Comparison of ENCODE assay signal across 24 cellular contexts in genomic region chr3:196145420-196146262, GRCh38.
"Had no signal": no experiment of that assay in that cellular context is flagged by ENCODE, and none has a peak within 500 bp of the region (broad histone marks: within the 10 kb centered on the region; RNA-seq: fewer than 3 reads in every experiment).

No MANE protein-coding gene starts in this region.

- H3K9me3 ChIP-seq: adrenal gland, ascending aorta, esophagus muscularis mucosa, neutrophil, pancreas, psoas muscle, right atrium auricular region, thoracic aorta had no signal

- FAIRE-seq: colon, frontal cortex, pancreas had no signal

- DNase-seq: activated CD4-positive, CD25-positive, alpha-beta regulatory T cell treated with anti-CD3 and anti-CD28 coated beads, Interleukin-2, amount 50 U/mL, for 72 hours; activated gamma-delta T cell treated with Interleukin-2 at 50 U/mL for 16 hours; activated T-cell treated with anti-CD3 and anti-CD28 coated beads, Interleukin-2, amount 50 U/mL, for 1 hour; adrenal gland; caudate nucleus; dorsolateral prefrontal cortex; glutamatergic neuron; hypothalamus; islet precursor cell; left cardiac atrium; pancreas; psoas muscle; spleen; stimulated activated CD4-positive, alpha-beta T cell treated with anti-CD3 and anti-CD28 coated beads, Interleukin-4, amount 100 ng/mL, for 1 hour; stimulated activated naive CD4-positive, alpha-beta T cell treated with Interleukin-2 at 50 U/mL for 16 hours had no signal

- H3K27ac ChIP-seq: adrenal gland, ascending aorta, brain microvascular endothelial cell, dorsolateral prefrontal cortex, esophagus muscularis mucosa, neutrophil, pancreas, psoas muscle, right atrium auricular region, thoracic aorta, VCaP had no signal

- H3K36me3 ChIP-seq: adrenal gland, ascending aorta, brain microvascular endothelial cell, esophagus muscularis mucosa, neutrophil, pancreas, right atrium auricular region, spleen, thoracic aorta had no signal

- ATAC-seq: pancreas, psoas muscle had no signal

- H3K27me3 ChIP-seq: adrenal gland, ascending aorta, brain microvascular endothelial cell, dorsolateral prefrontal cortex, neutrophil, pancreas, right atrium auricular region, spleen had no signal

- H3K4me3 ChIP-seq: adrenal gland, ascending aorta, dorsolateral prefrontal cortex, esophagus muscularis mucosa, pancreas, psoas muscle, right atrium auricular region, spleen, thoracic aorta had no signal

- H3K4me1 ChIP-seq: adrenal gland, ascending aorta, esophagus muscularis mucosa, right atrium auricular region had no signal
